Comparison of ENCODE assay signal across 19 cellular contexts in genomic region chr10:89173075-89173474, GRCh38. TPM values are rescaled to one million over a fixed set of nuclear protein-coding genes. Genes with fewer than 3 reads are reported as not detected.
"Had no signal": no experiment of that assay in that cellular context is flagged by ENCODE, and none has a peak within 500 bp of the region (broad histone marks: within the 10 kb centered on the region; RNA-seq: fewer than 3 reads in every experiment).

No MANE protein-coding gene starts in this region.

- H3K9me3 ChIP-seq: breast epithelium, left ventricle myocardium inferior, transverse colon had no signal

- H3K79me2 ChIP-seq: hepatocyte, parathyroid adenoma had no signal

- H3K27ac ChIP-seq: breast epithelium, hepatocyte, left ventricle myocardium inferior, parathyroid adenoma, transverse colon had no signal

- H3K9ac ChIP-seq: parathyroid adenoma had no signal

- H3K36me3 ChIP-seq: breast epithelium, left ventricle myocardium inferior, transverse colon had no signal

- ATAC-seq: esophagus mucosa had no signal

- H3K4me1 ChIP-seq: breast epithelium, left ventricle myocardium inferior, parathyroid adenoma, transverse colon had no signal

- H3K27me3 ChIP-seq: breast epithelium had no signal

- H3K9me3 Mint-ChIP-seq: activated CD4-positive, alpha-beta memory T cell treated with anti-CD3 and anti-CD28 coated beads for 36 hours; activated naive CD8-positive, alpha-beta T cell treated with anti-CD3 and anti-CD28 coated beads for 36 hours; endodermal cell; neural crest cell had no signal

- H2AFZ ChIP-seq: hepatocyte, parathyroid adenoma had no signal

- H3K4me3 Mint-ChIP-seq: activated CD4-positive, alpha-beta memory T cell treated with anti-CD3 and anti-CD28 coated beads for 36 hours; activated naive CD8-positive, alpha-beta T cell treated with anti-CD3 and anti-CD28 coated beads for 36 hours; endodermal cell; neural crest cell had no signal

- H3K27ac Mint-ChIP-seq: activated CD4-positive, alpha-beta memory T cell treated with anti-CD3 and anti-CD28 coated beads for 36 hours; activated naive CD8-positive, alpha-beta T cell treated with anti-CD3 and anti-CD28 coated beads for 36 hours; endodermal cell had no signal

- H3K36me3 Mint-ChIP-seq: activated CD4-positive, alpha-beta memory T cell treated with anti-CD3 and anti-CD28 coated beads for 36 hours; activated naive CD8-positive, alpha-beta T cell treated with anti-CD3 and anti-CD28 coated beads for 36 hours had no signal

- H3K4me2 ChIP-seq: hepatocyte had no signal

- H3K4me1 Mint-ChIP-seq: endodermal cell had no signal

- H3K4me3 ChIP-seq: breast epithelium, hepatocyte, left ventricle myocardium inferior, skin epidermis, transverse colon had no signal

- DNase-seq: activated CD4-positive, alpha-beta memory T cell treated with anti-CD3 and anti-CD28 coated beads for 36 hours; activated gamma-delta T cell; activated naive CD8-positive, alpha-beta T cell treated with anti-CD3 and anti-CD28 coated beads for 36 hours; activated T-cell treated with anti-CD3 and anti-CD28 coated beads, Interleukin-2, amount 50 U/mL, for 48 hours; anterior cingulate cortex; dermis blood vessel endothelial cell; endodermal cell; kidney; left ventricle myocardium inferior; retina; substantia nigra; transverse colon had no signal

RNA-seq across cellular contexts. Expression of gene CH25H, which starts 34.0 kb away (rescaled TPM):
- total RNA-seq: endodermal cell; neural crest cell; T-helper 2 cell treated with Interferon-gamma antibody and Interleukin-4, amounts not matched to agents 100 ng/mL and 5 ng/mL, for 36 hours had no signal
